ENCODE assay signal across 24 cellular contexts in the genomic region with DNA sequence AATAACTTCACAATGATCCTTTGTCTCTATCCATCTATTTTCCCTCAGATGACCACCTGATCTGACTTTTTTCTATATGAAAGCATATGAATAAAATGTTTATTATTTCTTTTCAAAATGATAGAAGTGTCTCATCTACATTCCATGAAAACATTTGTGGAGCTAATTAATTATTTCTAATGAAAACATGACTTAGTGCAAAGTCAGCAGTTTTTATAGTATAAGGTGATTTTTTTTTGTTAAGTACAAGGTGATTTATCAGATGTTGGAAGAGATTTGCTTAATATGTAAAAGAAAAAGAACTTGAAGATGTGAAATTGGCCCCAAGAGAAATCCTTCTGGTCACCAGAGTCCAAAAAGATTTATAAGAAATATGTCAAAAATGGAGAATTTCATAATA. TPM values are rescaled to one million over a fixed set of nuclear protein-coding genes. Genes with fewer than 3 reads are reported as not detected.
DNase-seq lines count a peak whose midpoint lies in the region; ATAC-seq, FAIRE-seq and TF ChIP-seq lines count a peak whose summit lies in the region.
"Had no signal": no experiment of that assay in that cellular context is flagged by ENCODE, and none has a peak within 500 bp of the region (broad histone marks: within the 10 kb centered on the region; RNA-seq: fewer than 3 reads in every experiment).

No MANE protein-coding gene starts in this region.

- H3K4me1 Mint-ChIP-seq in naive thymus-derived CD4-positive, alpha-beta T cell = no peaks in the 10 kb centered on the region
- H3K4me1 Mint-ChIP-seq: CD4-positive, alpha-beta memory T cell; CD4-positive, CD25-positive, alpha-beta regulatory T cell; CD8-positive, alpha-beta memory T cell had no signal

- no peaks in the 10 kb centered on the region for H3K79me1 ChIP-seq in H1 (ENCODE audit: low read depth, low read length)

- POLR2A ChIA-PET in HepG2 (lab: Yijun Ruan, JAX) (no interaction called here), PC-3 (lab: Charles Lee; ENCODE audit: unreplicated experiment) (no interaction called here), H1 (lab: Charles Lee; ENCODE audit: partially characterized antibody) (no interaction called here)
- POLR2A ChIA-PET in naive thymus-derived CD4-positive, alpha-beta T cell (lab: Charles Lee) = no interaction called here

- no peak overlapping the region for H3K27ac ChIP-seq in HepG2 (ENCODE audit: extremely low read length, insufficient read depth, low read length)
- H3K27ac ChIP-seq in right lobe of liver = no peak overlapping the region
- H3K27ac ChIP-seq in PC-3 (ENCODE audit: low read length) = peak overlapping the region; percentile 92
- no peak overlapping the region for H3K27ac ChIP-seq in H1 (ENCODE audit: low read depth, low read length)
- H3K27ac ChIP-seq in suprapubic skin = no peak overlapping the region
- H3K27ac ChIP-seq in naive thymus-derived CD4-positive, alpha-beta T cell (ENCODE audit: low read depth, low read length) = no peak overlapping the region
- H3K27ac ChIP-seq: 22Rv1, BLaER1 had no signal

- H3K4ac ChIP-seq in H1 (replicated peaks; ENCODE audit: insufficient read length, low read depth, low read length) = no peak overlapping the region

- no peak overlapping the region for H2BK5ac ChIP-seq in H1 (ENCODE audit: low read depth, low read length)

- H3K9me2 ChIP-seq in PC-3 (replicated peaks; ENCODE audit: low read length) = no peaks in the 10 kb centered on the region

- DNase-seq in HepG2 (ENCODE audit: low spot score) (no peak), right lobe of liver (no peak), PC-3 (no peak), H1 (ENCODE audit: low read depth in 1 of 2, low spot score in 2 of 2) (no peak), suprapubic skin (ENCODE audit: low spot score in 2 of 2) (no peak), NCI-H1105 (lab: John Stamatoyannopoulos, UW) (no peak)
- DNase-seq in naive thymus-derived CD4-positive, alpha-beta T cell = no peak
- DNase-seq: ACHN; BE2C; C1 segment of cervical spinal cord; Calu3; CD4-positive, alpha-beta memory T cell; CD4-positive, CD25-positive, alpha-beta regulatory T cell; CD8-positive, alpha-beta memory T cell; COR-L47; DMS79 treated with DMSO at 0.1 percent for 48 hours; GF-D8 had no signal

- no peak overlapping the region for H2AK5ac ChIP-seq in H1 (ENCODE audit: low read depth, low read length)

- peaks cover 0 to 10% (median 4%) of the 10 kb centered on the region in 11 donors for H3K9me3 Mint-ChIP-seq in naive thymus-derived CD4-positive, alpha-beta T cell

- H2AFZ ChIP-seq in HepG2 (ENCODE audit: low read length) (no peak overlapping the region), PC-3 (ENCODE audit: low read length) (no peak overlapping the region), H1 (ENCODE audit: low read length) (no peak overlapping the region)

- no peak overlapping the region for H2BK20ac ChIP-seq in H1 (ENCODE audit: low read length)

- H2BK15ac ChIP-seq in H1 (ENCODE audit: low read length) = no peak overlapping the region

- H3K36me3 Mint-ChIP-seq in naive thymus-derived CD4-positive, alpha-beta T cell = peaks cover 0 to 4% (median 0%) of the 10 kb centered on the region in 5 donors
- H3K36me3 Mint-ChIP-seq: CD14-positive monocyte; CD4-positive, alpha-beta memory T cell; CD4-positive, CD25-positive, alpha-beta regulatory T cell; CD8-positive, alpha-beta memory T cell had no signal

- H3K27ac Mint-ChIP-seq in naive thymus-derived CD4-positive, alpha-beta T cell = no peak overlapping the region
- H3K27ac Mint-ChIP-seq: CD14-positive monocyte; CD4-positive, alpha-beta memory T cell; CD4-positive, CD25-positive, alpha-beta regulatory T cell; CD8-positive, alpha-beta memory T cell had no signal

- no peak overlapping the region for H2BK12ac ChIP-seq in H1 (ENCODE audit: low read depth, low read length)

- H3K27me3 ChIP-seq in HepG2 (ENCODE audit: control insufficient read depth in 1 of 2, insufficient read depth in 2 of 2, low read length in 2 of 2) (peaks cover 0 to 4% of the 10 kb centered on the region in 2 experiments; a peak in 2 of 5 replicates), right lobe of liver (no peaks in the 10 kb centered on the region), PC-3 (ENCODE audit: low read length) (no peaks in the 10 kb centered on the region), H1 (replicated peaks in 1 of 4; ENCODE audit: control insufficient read depth in 3 of 4, extremely low read depth in 1 of 4, insufficient read depth in 3 of 4, low read length in 3 of 4) (no peaks in the 10 kb centered on the region), suprapubic skin (no peaks in the 10 kb centered on the region)
- H3K27me3 ChIP-seq in naive thymus-derived CD4-positive, alpha-beta T cell (ENCODE audit: control insufficient read depth in 2 of 2, insufficient read depth in 2 of 2, low read length in 2 of 2) = no peaks in the 10 kb centered on the region
- H3K27me3 ChIP-seq: BE2C, BLaER1 had no signal

- H3K36me3 ChIP-seq in HepG2 (replicated peaks in 1 of 2; ENCODE audit: control insufficient read depth in 1 of 2, insufficient read depth in 2 of 2, low read length in 2 of 2) (no peaks in the 10 kb centered on the region), right lobe of liver (no peaks in the 10 kb centered on the region), PC-3 (ENCODE audit: low read depth, low read length) (no peaks in the 10 kb centered on the region), H1 (ENCODE audit: control insufficient read depth in 2 of 4, insufficient read depth in 4 of 4, low read length in 3 of 4) (no peaks in the 10 kb centered on the region), suprapubic skin (no peaks in the 10 kb centered on the region)
- no peaks in the 10 kb centered on the region for H3K36me3 ChIP-seq in naive thymus-derived CD4-positive, alpha-beta T cell (ENCODE audit: control insufficient read depth in 2 of 3, insufficient read depth in 3 of 3, low read length in 3 of 3)
- H3K36me3 ChIP-seq: BE2C, BLaER1 had no signal

- H3K56ac ChIP-seq in H1 (replicated peaks; ENCODE audit: insufficient read length, low read depth, low read length) = no peak overlapping the region

- intact Hi-C loops in HepG2 (cut with micrococcal nuclease; ENCODE audit: unreplicated experiment) (no loop called here), right lobe of liver (cut with DNase I) (no loop called here), PC-3 (cut with micrococcal nuclease) (no loop called here)
- intact Hi-C loops in naive thymus-derived CD4-positive, alpha-beta T cell (cut with micrococcal nuclease) = no loop called here

- no peaks in the 10 kb centered on the region for H3F3A ChIP-seq in PC-3 (ENCODE audit: low read length, unreplicated experiment)

- no peak overlapping the region for H3K4me3 Mint-ChIP-seq in naive thymus-derived CD4-positive, alpha-beta T cell
- H3K4me3 Mint-ChIP-seq: CD14-positive monocyte; CD4-positive, alpha-beta memory T cell; CD4-positive, CD25-positive, alpha-beta regulatory T cell; CD8-positive, alpha-beta memory T cell had no signal

- TF ChIP-seq RAD21 in HepG2 (CRISPR knock-in tag; IDR thresholded peaks at IDR 0.05) = no peak
- TF ChIP-seq RAD21 in H1 (IDR thresholded peaks at IDR 0.05 in 1 of 2, conservative IDR thresholded peaks at IDR 0.05 in 1 of 2; ENCODE audit: low read depth in 2 of 2, low read length in 2 of 2) = no peak

- H3K4me2 ChIP-seq in HepG2 (ENCODE audit: low read depth, low read length) = no peak overlapping the region
- no peak overlapping the region for H3K4me2 ChIP-seq in PC-3 (ENCODE audit: low read length)
- no peak overlapping the region for H3K4me2 ChIP-seq in H1 (ENCODE audit: insufficient read depth in 1 of 2, low read depth in 2 of 2, low read length in 2 of 2)
- H3K4me2 ChIP-seq: BLaER1 had no signal

- H3K23ac ChIP-seq in H1 (ENCODE audit: insufficient read length) = no peak overlapping the region

- CTCF ChIA-PET in HepG2 (lab: Yijun Ruan, JAX; ENCODE audit: low intra/inter-chr PET ratio, low total read pairs) (no interaction called here), PC-3 (lab: Charles Lee) (no interaction called here), H1 (lab: Charles Lee; ENCODE audit: partially characterized antibody) (no interaction called here)
- CTCF ChIA-PET in naive thymus-derived CD4-positive, alpha-beta T cell (lab: Charles Lee) = interaction anchor here (0.6 kb wide), 1 partner anchor 1238 kb away, joined by 4 read pairs; no protein-coding TSS in a partner anchor

- no peak overlapping the region for H2BK120ac ChIP-seq in H1 (replicated peaks; ENCODE audit: low read depth, low read length)

- no peak overlapping the region for H4K8ac ChIP-seq in H1 (ENCODE audit: extremely low read depth, insufficient read depth, low read length)

- in situ Hi-C loops in HepG2 (cut with HindIII; ENCODE audit: extremely low pct_ligation_motif_present, low pct_unique_long_range_greater_than_20kb) = no loop called here

- no peak overlapping the region for H4K5ac ChIP-seq in H1 (ENCODE audit: insufficient read length, low read depth, low read length)

- no peak for FAIRE-seq in HepG2 (lab: Jason Lieb, UNC)
- no peak for FAIRE-seq in H1 (lab: Jason Lieb, UNC)
- FAIRE-seq: D721Med, G401.6, GM12891 had no signal

- H3K4me1 ChIP-seq in HepG2 (ENCODE audit: insufficient read depth, low read length) (no peaks in the 10 kb centered on the region), right lobe of liver (no peaks in the 10 kb centered on the region), PC-3 (ENCODE audit: insufficient read depth, low read length) (peaks cover 19% of the 10 kb centered on the region), H1 (replicated peaks in 1 of 4; ENCODE audit: control insufficient read depth in 3 of 4, insufficient read depth in 4 of 4, low read length in 3 of 4) (no peaks in the 10 kb centered on the region), suprapubic skin (no peaks in the 10 kb centered on the region)
- no peaks in the 10 kb centered on the region for H3K4me1 ChIP-seq in naive thymus-derived CD4-positive, alpha-beta T cell (ENCODE audit: control insufficient read depth in 2 of 2, insufficient read depth in 2 of 2, low read length in 2 of 2)
- H3K4me1 ChIP-seq: BE2C had no signal

- TF ChIP-seq POLR2A in HepG2 (IDR thresholded peaks at IDR 0.05; ENCODE audit: insufficient read depth in 1 of 2, low read depth in 2 of 2, low read length in 2 of 2) (no peak), right lobe of liver (IDR thresholded peaks at IDR 0.05) (no peak), H1 (IDR thresholded peaks at IDR 0.05; ENCODE audit: control extremely low read depth in 1 of 2, low read depth in 2 of 2, low read length in 2 of 2) (no peak), suprapubic skin (IDR thresholded peaks at IDR 0.05) (no peak)

- H3K9me3 ChIP-seq in HepG2 (ENCODE audit: low read length) (no peaks in the 10 kb centered on the region), right lobe of liver (no peaks in the 10 kb centered on the region), PC-3 (ENCODE audit: low read length) (no peaks in the 10 kb centered on the region), H1 (ENCODE audit: insufficient read depth in 2 of 2, low read depth in 1 of 2, low read length in 1 of 2) (no peaks in the 10 kb centered on the region; a peak in 1 of 4 replicates), suprapubic skin (no peaks in the 10 kb centered on the region)
- H3K9me3 ChIP-seq in naive thymus-derived CD4-positive, alpha-beta T cell (ENCODE audit: control insufficient read depth in 2 of 3, low read length in 3 of 3) = no peaks in the 10 kb centered on the region
- H3K9me3 ChIP-seq: BE2C had no signal

- no peak overlapping the region for H3K14ac ChIP-seq in H1 (ENCODE audit: insufficient read length)

- no peak overlapping the region for H4K91ac ChIP-seq in H1 (replicated peaks; ENCODE audit: insufficient read length, low read length)

- no peak overlapping the region for H3K9ac ChIP-seq in HepG2 (ENCODE audit: insufficient read depth, low read depth, low read length)
- H3K9ac ChIP-seq in PC-3 (ENCODE audit: low read length) = no peak overlapping the region
- no peak overlapping the region for H3K9ac ChIP-seq in H1 (replicated peaks in 1 of 4; ENCODE audit: extremely low read depth in 1 of 4, low read depth in 3 of 4, low read length in 3 of 4)
- H3K9ac ChIP-seq: BLaER1 had no signal

- peaks cover 0 to 26% (median 14%) of the 10 kb centered on the region in 5 donors for H3K27me3 Mint-ChIP-seq in naive thymus-derived CD4-positive, alpha-beta T cell

- no peaks in the 10 kb centered on the region for H4K20me1 ChIP-seq in HepG2 (ENCODE audit: insufficient read depth, low read length)
- no peaks in the 10 kb centered on the region for H4K20me1 ChIP-seq in PC-3 (ENCODE audit: low read length)
- no peaks in the 10 kb centered on the region for H4K20me1 ChIP-seq in H1 (replicated peaks in 1 of 2; ENCODE audit: control insufficient read depth in 1 of 2, insufficient read depth in 2 of 2, low read length in 2 of 2)
- H4K20me1 ChIP-seq: BLaER1 had no signal

- H3K18ac ChIP-seq in H1 (ENCODE audit: extremely low read depth, low read length) = no peak overlapping the region

- no peak for TF ChIP-seq CTCF in HepG2 (CRISPR knock-in tag; IDR thresholded peaks at IDR 0.05)
- no peak for TF ChIP-seq CTCF in right lobe of liver (IDR thresholded peaks at IDR 0.05)
- TF ChIP-seq CTCF in PC-3 (conservative IDR thresholded peaks at IDR 0.05; ENCODE audit: low read depth, low read length) = no peak
- TF ChIP-seq CTCF in H1 (IDR thresholded peaks at IDR 0.05; ENCODE audit: control extremely low read depth in 1 of 3, insufficient read depth in 1 of 3, low read depth in 1 of 3, low read length in 3 of 3) = no peak
- TF ChIP-seq CTCF in suprapubic skin (IDR thresholded peaks at IDR 0.05) = no peak

- H3K79me2 ChIP-seq in HepG2 (ENCODE audit: insufficient read depth, low read length) = no peaks in the 10 kb centered on the region
- H3K79me2 ChIP-seq in PC-3 (ENCODE audit: low read length) = no peaks in the 10 kb centered on the region
- no peaks in the 10 kb centered on the region for H3K79me2 ChIP-seq in H1 (ENCODE audit: control insufficient read depth in 1 of 2, insufficient read depth in 2 of 2, low read length in 2 of 2)

- TF ChIP-seq EP300 in HepG2 (IDR thresholded peaks at IDR 0.05; ENCODE audit: low read depth in 2 of 2, low read length in 2 of 2) (no peak), HepG2 (CRISPR knock-in tag; IDR thresholded peaks at IDR 0.05; ENCODE audit: borderline replicate concordance) (no peak), H1 (IDR thresholded peaks at IDR 0.05; ENCODE audit: borderline replicate concordance in 1 of 2, low read depth in 2 of 2, low read length in 2 of 2) (no peak), suprapubic skin (IDR thresholded peaks at IDR 0.05) (no peak)

- H3K23me2 ChIP-seq in H1 (ENCODE audit: low read depth, low read length) = no peaks in the 10 kb centered on the region

- BruUV-seq in HepG2 (replicated peaks; lab: Mats Ljungman, UMichigan) (no TSS peak), PC-3 (replicated peaks; lab: Mats Ljungman, UMichigan) (no TSS peak)

- ATAC-seq in HepG2 = no peak
- no peak for ATAC-seq in right lobe of liver
- no peak for ATAC-seq in PC-3
- ATAC-seq in naive thymus-derived CD4-positive, alpha-beta T cell = no peak

- H3K4me3 ChIP-seq in HepG2 (replicated peaks in 1 of 3; ENCODE audit: insufficient read depth in 1 of 3, low read depth in 2 of 3, low read length in 3 of 3) = no peak overlapping the region
- H3K4me3 ChIP-seq in right lobe of liver = no peak overlapping the region
- no peak overlapping the region for H3K4me3 ChIP-seq in PC-3 (ENCODE audit: low read length)
- no peak overlapping the region for H3K4me3 ChIP-seq in H1 (ENCODE audit: extremely low read depth in 1 of 4, insufficient read depth in 2 of 4, low read depth in 3 of 4, low read length in 4 of 4)
- H3K4me3 ChIP-seq in suprapubic skin = no peak overlapping the region
- H3K4me3 ChIP-seq in naive thymus-derived CD4-positive, alpha-beta T cell (ENCODE audit: low read length) = no peak overlapping the region
- H3K4me3 ChIP-seq: BLaER1 had no signal

RNA-seq across cellular contexts. Expression of a gene that starts 43.5 kb away (rescaled TPM):
- total RNA-seq in HepG2 (2016; rRNA removed; fragmentation: Illumina TruSeq; extraction: Trizol) (not detected in 2 replicates), right lobe of liver (1 to 10 TPM in 1 of 6 experiments, under 1 TPM in 5; 0.11 to 1.1 (median 0.45) TPM), PC-3 (2014; rRNA removed) (0.29 and 0.47 TPM in 2 replicates), suprapubic skin (10 to 100 TPM; 21.4 to 46.6 (median 29.1) TPM)
- not detected in 2 replicates for total RNA-seq in HepG2 (2016; cell fraction: cytosol; rRNA removed; fragmentation: Illumina TruSeq; extraction: Trizol; ENCODE audit: low read depth)
- total RNA-seq in HepG2 (2016; cell fraction: insoluble cytoplasmic fraction; rRNA removed; fragmentation: Illumina TruSeq; extraction: Trizol) = not detected in 2 replicates
- total RNA-seq in HepG2 (2016; cell fraction: membrane; rRNA removed; fragmentation: Illumina TruSeq; extraction: Trizol) = not detected in 2 replicates
- total RNA-seq in HepG2 (2016; cell fraction: nucleus; rRNA removed; fragmentation: Illumina TruSeq; extraction: Trizol) = not detected in 2 replicates
- polyA plus RNA-seq in HepG2 (2011; rRNA removed) (not detected in 2 replicates), H1 (2011; rRNA removed) (44.7 and 49.7 TPM in 2 replicates)
- polyA plus RNA-seq in HepG2 (2011; cell fraction: cytosol; rRNA removed) = not detected in 2 replicates
- polyA plus RNA-seq in HepG2 (2011; cell fraction: nucleus; rRNA removed) = not detected in 2 replicates
- not detected in 2 replicates for polyA plus RNA-seq in HepG2 (2012)
- not detected in 2 replicates for polyA plus RNA-seq in HepG2 (2016; cell fraction: cytosol; fragmentation: Illumina TruSeq; extraction: Trizol; ENCODE audit: low read depth)
- not detected in 2 replicates for polyA plus RNA-seq in HepG2 (2016; cell fraction: insoluble cytoplasmic fraction; fragmentation: Illumina TruSeq; extraction: Trizol; ENCODE audit: low read depth)
- not detected in 2 replicates for polyA plus RNA-seq in HepG2 (2016; cell fraction: membrane; fragmentation: Illumina TruSeq; extraction: Trizol; ENCODE audit: low read depth)
- not detected in 2 replicates for polyA plus RNA-seq in HepG2 (2016; cell fraction: nucleus; fragmentation: Illumina TruSeq; extraction: Trizol; ENCODE audit: insufficient read depth, low read depth)
- not detected in 2 replicates for polyA minus RNA-seq in HepG2 (2011; rRNA and poly(A)+ RNA removed; ENCODE audit: low replicate concordance)
- polyA minus RNA-seq in HepG2 (2011; cell fraction: cytosol; rRNA and poly(A)+ RNA removed) = not detected in 2 replicates
- not detected in 2 replicates for polyA minus RNA-seq in HepG2 (2011; cell fraction: nucleus; rRNA and poly(A)+ RNA removed)
- total RNA-seq in H1 (2021; fragmentation: NEBNext Ultra II Directional; extraction: Animal tissue kit (Norgen Biotek cat#: 25700)) = 169 and 182 TPM in 2 replicates
- 44.8 TPM for polyA plus RNA-seq in H1 (2011; cell fraction: cytosol; rRNA removed)
- 56.8 TPM for polyA plus RNA-seq in H1 (2011; cell fraction: nucleus; rRNA removed)
- polyA plus RNA-seq in H1 (2012, experiment 1 of 2) = 126 to 171 TPM (median 161 TPM) in 4 replicates
- 60.4 TPM for polyA plus RNA-seq in H1 (2012, experiment 2 of 2)
- 161 TPM for polyA plus RNA-seq in H1 (2013, experiment 1 of 2)
- 213 TPM for polyA plus RNA-seq in H1 (2013, experiment 2 of 2)
- polyA minus RNA-seq in H1 (2011; rRNA and poly(A)+ RNA removed) = 55.2 and 59.1 TPM in 2 replicates
- polyA minus RNA-seq in H1 (2011; cell fraction: cytosol; rRNA and poly(A)+ RNA removed) = 45.0 TPM
- 38.2 TPM for polyA minus RNA-seq in H1 (2011; cell fraction: nucleus; rRNA and poly(A)+ RNA removed)
- under 1 TPM in 1 of 5 experiments, not detected in 4; 0.51 TPM for total RNA-seq in naive thymus-derived CD4-positive, alpha-beta T cell
- polyA plus RNA-seq in naive thymus-derived CD4-positive, alpha-beta T cell = not detected
- total RNA-seq: A172; Calu3; CD4-positive, alpha-beta memory T cell; CD4-positive, CD25-positive, alpha-beta regulatory T cell had no signal
- polyA plus RNA-seq: CD14-positive monocyte; CD4-positive, alpha-beta memory T cell; CD4-positive, CD25-positive, alpha-beta regulatory T cell; CD8-positive, alpha-beta memory T cell had no signal

Comparison
In these comparisons a context has a peak if more than half of its experiments do, and no peak if none do; other contexts are left out.
1. RNA of a gene that starts 43.5 kb away (total RNA-seq): 169 to 182 TPM in H1 and 21.4 to 46.6 TPM in suprapubic skin; 0.11 to 1.1 TPM in right lobe of liver, 0.29 to 0.47 TPM in PC-3, not detected in HepG2 and 0.51 TPM in naive thymus-derived CD4-positive, alpha-beta T cell; every median in the first group is over 10 times any median in the second.